Comparison of ENCODE assay signal across 8 cellular contexts in the genomic region with DNA sequence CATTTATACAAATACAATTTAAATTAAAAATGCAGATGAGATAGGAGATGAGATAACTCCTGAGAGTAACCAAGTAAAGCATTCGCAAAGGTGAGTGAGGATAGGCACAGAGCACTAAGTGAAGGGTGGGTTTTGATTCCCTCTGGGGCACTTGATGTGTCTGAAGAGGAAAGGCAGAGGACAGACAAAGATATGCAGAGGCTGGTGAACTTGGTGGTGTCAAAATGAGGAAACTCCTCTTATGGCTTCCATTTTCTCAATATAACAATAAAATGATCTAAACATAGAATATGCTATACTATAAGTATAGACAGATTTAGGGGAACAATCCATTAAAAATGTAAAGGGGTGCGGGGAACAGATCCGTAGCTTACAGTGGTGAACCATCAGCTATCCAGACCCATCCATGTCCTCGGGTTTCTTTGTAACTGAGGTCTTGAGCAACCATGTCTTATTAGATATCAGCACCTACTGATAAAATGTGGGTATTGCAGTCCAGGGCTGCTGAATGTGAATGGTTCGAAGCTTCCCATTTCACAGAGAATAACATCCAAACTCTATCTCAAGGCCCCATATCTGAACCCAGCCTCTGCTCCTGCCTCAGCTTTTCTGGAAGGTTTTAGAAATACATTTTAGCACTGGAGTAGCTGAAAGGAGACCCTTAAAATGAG.
DNase-seq lines count a peak whose midpoint lies in the region; ATAC-seq, FAIRE-seq and TF ChIP-seq lines count a peak whose summit lies in the region.

No MANE protein-coding gene starts in this region.

- no peak overlapping the region for H2BK20ac ChIP-seq in H9 (ENCODE audit: low read depth, low read length, poor library complexity, severe bottlenecking)

- H3K23me2 ChIP-seq in H9 (ENCODE audit: insufficient read length, low read depth, low read length, poor library complexity, severe bottlenecking): no peaks in the 10 kb centered on the region

- BruUV-seq in GM12878 (replicated peaks; lab: Mats Ljungman, UMichigan): no TSS peak

- H3K4me3 ChIP-seq in Karpas-422 (ENCODE audit: low read length) (no peak overlapping the region), GM12878 (no peak overlapping the region), right lobe of liver (no peak overlapping the region)

- H2AFZ ChIP-seq in H9 (ENCODE audit: low read length) (no peak overlapping the region), Karpas-422 (ENCODE audit: low read length) (no peak overlapping the region), GM12878 (ENCODE audit: control insufficient read depth, low read depth, low read length) (no peak overlapping the region; the same call in none of the 2 replicates)

- H2BK15ac ChIP-seq in H9 (ENCODE audit: low read depth, low read length): no peak overlapping the region

- no peak overlapping the region for H2BK12ac ChIP-seq in H9 (ENCODE audit: insufficient read length, low read depth, low read length)

- no peak overlapping the region for H3K14ac ChIP-seq in H9 (ENCODE audit: insufficient read depth, low read length)

- H3K9ac ChIP-seq in H9 (ENCODE audit: extremely low read depth, insufficient read length, low read length): no peak overlapping the region
- no peak overlapping the region for H3K9ac ChIP-seq in Karpas-422 (ENCODE audit: low read length)
- H3K9ac ChIP-seq in GM12878 (ENCODE audit: control insufficient read depth, insufficient read depth, low read length): no peak overlapping the region

- intact Hi-C loops in GM12878 (cut with micrococcal nuclease; ENCODE audit: unreplicated experiment) (loop anchor here (1.0 kb wide), 1 partner anchor 224 kb away; no protein-coding TSS in a partner anchor), right lobe of liver (cut with DNase I) (no loop called here)

- H3K36me3 ChIP-seq in Karpas-422 (ENCODE audit: insufficient read depth, low read length) (no peaks in the 10 kb centered on the region), GM12878 (ENCODE audit: control insufficient read depth in 2 of 2, insufficient read depth in 2 of 2, low read length in 1 of 2) (no peaks in the 10 kb centered on the region), right lobe of liver (no peaks in the 10 kb centered on the region)

- H2AK5ac ChIP-seq in H9 (ENCODE audit: insufficient read length, low read length): no peak overlapping the region

- no peak overlapping the region for H4K91ac ChIP-seq in H9 (ENCODE audit: insufficient read length, low read depth, low read length)

- H3K79me1 ChIP-seq in H9 (ENCODE audit: insufficient read depth, low read depth, low read length, poor library complexity, severe bottlenecking): no peaks in the 10 kb centered on the region

- CTCF ChIA-PET in GM12878 (lab: Yijun Ruan, JAX): interaction anchor here (0.6 to 1.4 kb wide), 20 partner anchors 9 to 269 kb away, joined by 3 to 35 read pairs (median 5); no protein-coding TSS in a partner anchor

- H4K8ac ChIP-seq in H9 (replicated peaks; ENCODE audit: insufficient read length, low read depth, low read length): no peak overlapping the region

- no peak overlapping the region for H3K27ac Mint-ChIP-seq in H9
- H3K27ac Mint-ChIP-seq in naive thymus-derived CD8-positive, alpha-beta T cell: no peak overlapping the region

- H3K56ac ChIP-seq in H9 (ENCODE audit: insufficient read length, low read depth, low read length): no peak overlapping the region

- no peaks in the 10 kb centered on the region for H3K4me1 ChIP-seq in H9 (ENCODE audit: insufficient read depth, low read length)
- no peaks in the 10 kb centered on the region for H3K4me1 ChIP-seq in Karpas-422 (ENCODE audit: low read length)
- H3K4me1 ChIP-seq in GM12878 (ENCODE audit: control insufficient read depth, insufficient read depth, low read length): no peaks in the 10 kb centered on the region
- no peaks in the 10 kb centered on the region for H3K4me1 ChIP-seq in right lobe of liver

- no peak for TF ChIP-seq EP300 in GM12878 (IDR thresholded peaks at IDR 0.05; ENCODE audit: borderline replicate concordance in 1 of 2, control insufficient read depth in 1 of 2, low read depth in 2 of 2, low read length in 2 of 2)

- TF ChIP-seq POLR2A in GM12878 (IDR thresholded peaks at IDR 0.05; ENCODE audit: low read depth, low read length): no peak
- TF ChIP-seq POLR2A in right lobe of liver (IDR thresholded peaks at IDR 0.05): no peak

- H3K9me2 ChIP-seq in Karpas-422 (replicated peaks; ENCODE audit: insufficient read depth, low read length): no peaks in the 10 kb centered on the region

- no peak overlapping the region for H2BK5ac ChIP-seq in H9 (ENCODE audit: insufficient read length, low read length)

- no peaks in the 10 kb centered on the region for H3K27me3 Mint-ChIP-seq in H9 (ENCODE audit: low read depth)
- peaks cover 1 to 24% (median 4%) of the 10 kb centered on the region in 5 donors for H3K27me3 Mint-ChIP-seq in naive thymus-derived CD8-positive, alpha-beta T cell

- H3K9me3 Mint-ChIP-seq in H9: no peaks in the 10 kb centered on the region; a peak in 1 of 5 replicates
- peaks cover 0 to 7% (median 0%) of the 10 kb centered on the region in 9 donors for H3K9me3 Mint-ChIP-seq in naive thymus-derived CD8-positive, alpha-beta T cell

- H3K4me3 Mint-ChIP-seq in H9: no peak overlapping the region
- no peak overlapping the region for H3K4me3 Mint-ChIP-seq in naive thymus-derived CD8-positive, alpha-beta T cell

- H3K4me1 Mint-ChIP-seq in H9: no peaks in the 10 kb centered on the region
- no peaks in the 10 kb centered on the region for H3K4me1 Mint-ChIP-seq in naive thymus-derived CD8-positive, alpha-beta T cell

- H3K9me3 ChIP-seq in H9 (ENCODE audit: control insufficient read depth, low read depth, low read length) (no peaks in the 10 kb centered on the region), Karpas-422 (ENCODE audit: low read length) (no peaks in the 10 kb centered on the region), GM12878 (replicated peaks; ENCODE audit: control insufficient read depth, insufficient read depth, low read length) (peaks cover 2% of the 10 kb centered on the region; the same call in 2 of the 3 replicates), right lobe of liver (no peaks in the 10 kb centered on the region)

- H3K4ac ChIP-seq in H9 (ENCODE audit: low read depth, low read length): no peak overlapping the region

- FAIRE-seq in GM12878 (lab: Jason Lieb, UNC): no peak

- DNase-seq in NCI-H1417 (lab: John Stamatoyannopoulos, UW) (peak; percentile 44 to 83 (median 45)), NCI-H1417 treated with DMSO at 0.1 percent for 48 hours (lab: John Stamatoyannopoulos, UW) (no peak), H9 (peak; percentile 37), Karpas-422 (peak; percentile 84), GM12878 (ENCODE audit: low read depth, low spot score) (peak; percentile 52), right lobe of liver (no peak), omental fat pad (ENCODE audit: low spot score) (no peak)
- no peak for DNase-seq in naive thymus-derived CD8-positive, alpha-beta T cell

- no peak overlapping the region for H3K23ac ChIP-seq in H9 (ENCODE audit: insufficient read length, low read depth, low read length)

- H2BK120ac ChIP-seq in H9 (ENCODE audit: low read depth, low read length, poor library complexity, severe bottlenecking): no peak overlapping the region

- no CpG with 5 or more reads among the region's 5 CpGs for WGBS in H9 (ENCODE audit: extremely low coverage, insufficient read length, low lambda C conversion rate)
- WGBS in GM12878 (ENCODE audit: insufficient coverage, insufficient replicate concordance, low lambda C conversion rate, missing lambda C conversion rate): 11% methylated on average over 5 of the region's 5 CpGs
- WGBS in right lobe of liver (ENCODE audit: insufficient coverage, low coverage, low lambda C conversion rate, missing lambda C conversion rate): 23% methylated on average over 5 of the region's 5 CpGs

- H3K4me2 ChIP-seq in H9 (ENCODE audit: insufficient read depth, insufficient read length, low read length) (no peak overlapping the region), Karpas-422 (ENCODE audit: low read depth, low read length, poor library complexity, severe bottlenecking) (no peak overlapping the region), GM12878 (ENCODE audit: control insufficient read depth, insufficient read depth) (no peak overlapping the region)

- POLR2A ChIA-PET in GM12878 (lab: Charles Lee): interaction anchor here (0.6 kb wide), 1 partner anchor 235 kb away, joined by 4 read pairs; no protein-coding TSS in a partner anchor
- POLR2A ChIA-PET in naive thymus-derived CD8-positive, alpha-beta T cell (lab: Charles Lee): no interaction called here

- SMC1A ChIA-PET in GM12878 (lab: Charles Lee; ENCODE audit: uncharacterized antibody, unreplicated experiment): interaction anchor here (0.7 to 2.1 kb wide), 23 partner anchors 9 to 377 kb away, joined by 3 to 39 read pairs (median 4); no protein-coding TSS in a partner anchor

- TF ChIP-seq RAD21 in GM12878 (IDR thresholded peaks at IDR 0.05; ENCODE audit: insufficient read depth, low read depth, low read length): peak; percentile 98

- H4K5ac ChIP-seq in H9 (ENCODE audit: insufficient read length, low read depth, low read length): no peak overlapping the region

- H4K20me1 ChIP-seq in H9 (ENCODE audit: control insufficient read depth, insufficient read depth, insufficient read length): no peaks in the 10 kb centered on the region
- H4K20me1 ChIP-seq in Karpas-422 (ENCODE audit: insufficient read depth, low read depth, low read length): no peaks in the 10 kb centered on the region
- H4K20me1 ChIP-seq in GM12878 (ENCODE audit: control insufficient read depth, insufficient read depth): no peaks in the 10 kb centered on the region

- ATAC-seq in GM12878 (peak; percentile 93), right lobe of liver (peak; percentile 84 to 94 (median 86)), omental fat pad (ENCODE audit: low FRiP score) (no peak)
- ATAC-seq in naive thymus-derived CD8-positive, alpha-beta T cell: no peak

- no peak overlapping the region for H3K27ac ChIP-seq in H9 (ENCODE audit: insufficient read length, low read depth, low read length)
- H3K27ac ChIP-seq in Karpas-422 (ENCODE audit: low read length): no peak overlapping the region
- H3K27ac ChIP-seq in GM12878 (ENCODE audit: control insufficient read depth, insufficient read depth): no peak overlapping the region
- H3K27ac ChIP-seq in right lobe of liver: no peak overlapping the region

- RAD21 ChIA-PET in GM12878 (lab: Charles Lee; ENCODE audit: unreplicated experiment): interaction anchor here (0.9 to 1.7 kb wide), 12 partner anchors 9 to 270 kb away, joined by 3 to 51 read pairs (median 5); no protein-coding TSS in a partner anchor

- H3K27me3 ChIP-seq in H9 (ENCODE audit: insufficient read depth, low read length): no peaks in the 10 kb centered on the region
- no peaks in the 10 kb centered on the region for H3K27me3 ChIP-seq in Karpas-422 (ENCODE audit: low read length)
- no peaks in the 10 kb centered on the region for H3K27me3 ChIP-seq in GM12878 (replicated peaks in 1 of 2; ENCODE audit: control insufficient read depth in 2 of 2, insufficient read depth in 2 of 2, low read length in 1 of 2)
- no peaks in the 10 kb centered on the region for H3K27me3 ChIP-seq in right lobe of liver

- H3K18ac ChIP-seq in H9 (ENCODE audit: insufficient read length, low read depth, low read length): no peak overlapping the region

- no peaks in the 10 kb centered on the region; the same call in 1 of the 2 replicates for H3K79me2 ChIP-seq in H9 (ENCODE audit: insufficient read depth, low read length)
- no peaks in the 10 kb centered on the region for H3K79me2 ChIP-seq in Karpas-422 (ENCODE audit: low read length)
- no peaks in the 10 kb centered on the region for H3K79me2 ChIP-seq in GM12878 (ENCODE audit: control insufficient read depth, insufficient read depth, low read length)

- no peaks in the 10 kb centered on the region for H3K36me3 Mint-ChIP-seq in H9 (ENCODE audit: insufficient read depth in 1 of 3, low read depth in 3 of 3)
- H3K36me3 Mint-ChIP-seq in naive thymus-derived CD8-positive, alpha-beta T cell: no peaks in the 10 kb centered on the region

- in situ Hi-C loops in GM12878 (cut with MboI): loop anchor here (5.0 to 25.0 kb wide), 2 partner anchors 223 to 553 kb away; a partner anchor contains a TSS

- H3T11ph ChIP-seq in H9 (ENCODE audit: low read length): no peak overlapping the region

- TF ChIP-seq CTCF in H9 (conservative IDR thresholded peaks at IDR 0.05): peak; percentile 73
- TF ChIP-seq CTCF in GM12878 (IDR thresholded peaks at IDR 0.05 in 2 of 3, conservative IDR thresholded peaks at IDR 0.05 in 1 of 3; ENCODE audit: control insufficient read depth in 2 of 3, extremely low read depth in 1 of 3, insufficient read depth in 1 of 3, low read depth in 3 of 3, low read length in 3 of 3): peak; percentile 70 to 90 (median 74)
- peak; percentile 54 to 79 (median 66) for TF ChIP-seq CTCF in right lobe of liver (IDR thresholded peaks at IDR 0.05)
- TF ChIP-seq CTCF in omental fat pad (IDR thresholded peaks at IDR 0.05): no peak

Comparison
In these comparisons a context has a peak if more than half of its experiments do, and no peak if none do; other contexts are left out.
1. DNase-seq: peak in NCI-H1417 (3 of 3), H9 (single experiment), Karpas-422 (single experiment) and GM12878 (single experiment); none in NCI-H1417 treated with DMSO at 0.1 percent for 48 hours (single experiment), right lobe of liver (0 of 3), omental fat pad (single experiment) and naive thymus-derived CD8-positive, alpha-beta T cell (0 of 10).
2. CTCF ChIP-seq: peak in H9 (single experiment), GM12878 (3 of 3) and right lobe of liver (4 of 4); none in omental fat pad (0 of 3).
3. ATAC-seq: peak in GM12878 (single experiment) and right lobe of liver (4 of 4); none in omental fat pad (single experiment) and naive thymus-derived CD8-positive, alpha-beta T cell (0 of 2).